In the genomic region with DNA sequence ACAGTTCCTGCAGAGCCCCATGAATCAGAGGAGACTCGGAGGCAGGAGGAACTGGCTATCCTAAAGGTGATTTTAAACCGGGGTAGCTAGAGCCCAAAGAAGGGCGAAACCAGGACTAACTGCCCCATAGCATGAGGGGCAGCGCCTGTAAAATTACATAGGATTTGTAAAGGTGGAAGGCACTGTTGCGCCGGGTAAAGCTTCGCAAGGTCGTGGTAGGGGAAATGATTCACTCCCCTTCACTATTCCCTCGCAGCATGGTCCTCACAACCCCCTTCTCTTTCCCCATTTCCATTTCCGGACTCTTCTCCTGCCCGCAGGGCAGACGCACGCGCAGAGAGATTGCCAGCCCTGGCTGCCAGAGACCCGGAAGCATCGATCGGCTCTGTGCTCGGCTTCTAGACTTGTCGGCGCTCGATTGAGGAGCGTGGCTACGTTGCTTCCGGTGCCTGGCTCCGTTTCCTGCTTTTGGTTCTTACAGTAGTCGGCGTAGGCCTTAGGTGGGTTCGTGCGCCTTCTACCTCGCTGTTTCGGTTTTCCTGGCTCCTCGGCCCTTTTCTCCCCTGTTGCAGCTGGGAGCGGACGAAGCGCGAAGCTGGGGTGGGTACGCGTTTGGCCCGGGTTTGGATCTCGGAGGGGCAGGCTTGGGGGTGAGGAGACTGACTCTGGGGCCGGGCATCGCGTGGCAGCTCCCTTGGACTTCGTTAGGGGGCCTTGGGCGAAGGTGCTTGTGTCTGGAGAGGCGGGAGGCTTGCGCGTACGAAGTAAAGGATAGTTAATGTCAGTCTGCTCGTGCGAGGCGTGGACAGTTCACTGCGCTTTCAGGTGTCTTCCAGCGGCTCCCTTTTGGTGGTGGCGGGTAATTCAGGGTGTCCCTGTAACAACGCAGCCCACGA, we compare ENCODE assay signal across 8 cellular contexts. TPM values are rescaled to one million over a fixed set of nuclear protein-coding genes. Genes with fewer than 3 reads are reported as not detected.
DNase-seq lines count a peak whose midpoint lies in the region; ATAC-seq and TF ChIP-seq lines count a peak whose summit lies in the region.

A gene (plus strand): TSS at position 462 of the 896 bp plus-strand sequence. CDS start 1,677 bp downstream, outside the sequence.

- peaks cover 37% of the 10 kb centered on the region for H3K36me3 Mint-ChIP-seq in T-helper 1 cell treated with Interleukin-12 subunit alpha and Interleukin-12 subunit beta and Interleukin-4 antibody, amounts not matched to agents 30 μg/mL and 1 μg/mL, for 36 hours (ENCODE audit: low read depth)

- in situ Hi-C loops in GM13977 (cut with MboI; ENCODE audit: low pct_unique_long_range_greater_than_20kb, low sequenced_read_pairs, unreplicated experiment): no loop called here

- no peak for TF ChIP-seq CTCF in GM13977 (IDR thresholded peaks at IDR 0.05; ENCODE audit: extremely low read depth, insufficient read depth, missing control alignments)
- no peak for TF ChIP-seq CTCF in prostate gland (IDR thresholded peaks at IDR 0.05)

- H3K4me3 ChIP-seq in prostate gland: peak within 1 kb of the TSS; percentile 67 to 82
- H3K4me3 ChIP-seq in urinary bladder (ENCODE audit: low read depth, low read length): peak within 1 kb of the TSS; percentile 92

- TF ChIP-seq POLR2A in prostate gland (IDR thresholded peaks at IDR 0.05): peak; percentile 54

- H3K27ac ChIP-seq in prostate gland (peak within 1 kb of the TSS; percentile 72 to 78), urinary bladder (ENCODE audit: low read depth) (peak within 1 kb of the TSS; percentile 55)

- H3K9me3 ChIP-seq in prostate gland: no peaks in the 10 kb centered on the region

- peaks cover 41% of the 10 kb centered on the region for H3K4me1 Mint-ChIP-seq in T-helper 1 cell treated with Interleukin-12 subunit alpha and Interleukin-12 subunit beta and Interleukin-4 antibody, amounts not matched to agents 30 μg/mL and 1 μg/mL, for 36 hours (ENCODE audit: low read depth)

- H3K27ac Mint-ChIP-seq in T-helper 1 cell treated with Interleukin-12 subunit alpha and Interleukin-12 subunit beta and Interleukin-4 antibody, amounts not matched to agents 30 μg/mL and 1 μg/mL, for 36 hours: peak within 1 kb of the TSS; percentile 99

- peaks cover 25% of the 10 kb centered on the region for H3K27me3 Mint-ChIP-seq in T-helper 1 cell treated with Interleukin-12 subunit alpha and Interleukin-12 subunit beta and Interleukin-4 antibody, amounts not matched to agents 30 μg/mL and 1 μg/mL, for 36 hours (ENCODE audit: low read depth)

- DNase-seq in GM13977 (ENCODE audit: low spot score) (peak; percentile 84), NCI-H1694 (lab: John Stamatoyannopoulos, UW) (peak; percentile 88), amygdala (lab: John Stamatoyannopoulos, UW) (peak; percentile 49 to 95 (median 88)), left ventricle myocardium superior (peak; percentile 94), prostate gland (ENCODE audit: low spot score) (peak; percentile 91)

- intact Hi-C loops in left ventricle myocardium superior (cut with micrococcal nuclease) (loop anchor here (10.0 kb wide), 1 partner anchor 155 kb away; a partner anchor contains a TSS), prostate gland (cut with DNase I) (no loop called here)

- H3K36me3 ChIP-seq in prostate gland: peaks cover 0 to 3% of the 10 kb centered on the region in 2 donors
- no peaks in the 10 kb centered on the region for H3K36me3 ChIP-seq in urinary bladder (ENCODE audit: insufficient read depth)

- ATAC-seq in HG02884 (IDR thresholded peaks at IDR 0.05; ENCODE audit: unreplicated experiment): peak; percentile 97
- ATAC-seq in left ventricle myocardium superior: peak; percentile 100

- no peaks in the 10 kb centered on the region for H3K27me3 ChIP-seq in prostate gland (replicated peaks; ENCODE audit: insufficient read depth)

- H3K4me3 Mint-ChIP-seq in T-helper 1 cell treated with Interleukin-12 subunit alpha and Interleukin-12 subunit beta and Interleukin-4 antibody, amounts not matched to agents 30 μg/mL and 1 μg/mL, for 36 hours: peak within 1 kb of the TSS; percentile 98

- WGBS in prostate gland: 5% methylated on average over 57 of the region's 57 CpGs
- 4% methylated on average over 57 of the region's 57 CpGs for WGBS in urinary bladder

- no peaks in the 10 kb centered on the region for H3K4me1 ChIP-seq in prostate gland (replicated peaks)
- no peaks in the 10 kb centered on the region for H3K4me1 ChIP-seq in urinary bladder (ENCODE audit: insufficient read depth)

- peaks cover 14% of the 10 kb centered on the region for H3K9me3 Mint-ChIP-seq in T-helper 1 cell treated with Interleukin-12 subunit alpha and Interleukin-12 subunit beta and Interleukin-4 antibody, amounts not matched to agents 30 μg/mL and 1 μg/mL, for 36 hours

RNA-seq across cellular contexts. Expression of the gene that starts here (rescaled TPM):
- total RNA-seq in left ventricle myocardium superior: 34.2 TPM
- 10 to 100 TPM; 21.2 to 22.9 TPM for total RNA-seq in prostate gland
- total RNA-seq in urinary bladder: 68.3 TPM
- polyA plus RNA-seq in urinary bladder: 59.8 TPM

Comparison
In these comparisons a context has a peak if more than half of its experiments do, and no peak if none do; other contexts are left out.
1. Peak in every context shown above with its lines: DNase-seq, ATAC-seq, H3K4me3 ChIP-seq and H3K27ac ChIP-seq.